ENCODE assay signal across 28 cellular contexts in genomic region chr7:143199040-143199439, GRCh38. TPM values are rescaled to one million over a fixed set of nuclear protein-coding genes. Genes with fewer than 3 reads are reported as not detected.
DNase-seq lines count a peak whose midpoint lies in the region; ATAC-seq and TF ChIP-seq lines count a peak whose summit lies in the region.
"Had no signal": no experiment of that assay in that cellular context is flagged by ENCODE, and none has a peak within 500 bp of the region (broad histone marks: within the 10 kb centered on the region; RNA-seq: fewer than 3 reads in every experiment).

No MANE protein-coding gene starts in this region.

- DNase-seq in endodermal cell: no peak
- no peak for DNase-seq in NCI-H748 treated with DMSO at 0.1 percent for 48 hours (lab: John Stamatoyannopoulos, UW)
- no peak for DNase-seq in stimulated activated CD4-positive, alpha-beta T cell treated with anti-CD3 and anti-CD28 coated beads, Interleukin-4, amount 100 ng/mL, for 1 hour
- DNase-seq in OCI-LY7 (ENCODE audit: low spot score): no peak
- DNase-seq in NCI-H187 (lab: John Stamatoyannopoulos, UW): no peak
- DNase-seq: activated CD8-positive, alpha-beta memory T cell treated with anti-CD3 and anti-CD28 coated beads for 24 hours; activated T-cell treated with anti-CD3 and anti-CD28 coated beads, Interleukin-2, amount 50 U/mL, for 48 hours; effector memory CD8-positive, alpha-beta T cell; glutamatergic neuron; midbrain; NCI-H1105 treated with DMSO at 0.1 percent for 48 hours; NCI-H774; small intestine had no signal

- H3K27me3 ChIP-seq in endodermal cell (ENCODE audit: control insufficient read depth, insufficient read depth, low read length, poor library complexity, severe bottlenecking): no peaks in the 10 kb centered on the region
- H3K27me3 ChIP-seq: neural progenitor cell, SJSA1, suprapubic skin had no signal

- H2AFZ ChIP-seq in OCI-LY7 (ENCODE audit: low read length): no peak overlapping the region
- H2AFZ ChIP-seq: neural progenitor cell had no signal

- no peak overlapping the region for H3K27ac Mint-ChIP-seq in endodermal cell
- H3K27ac Mint-ChIP-seq: activated naive CD4-positive, alpha-beta T cell treated with anti-CD3 and anti-CD28 coated beads, Interleukin-2, amount 50 U/mL, for 72 hours; effector memory CD8-positive, alpha-beta T cell; neural progenitor cell had no signal

- ATAC-seq in GM18498 (IDR thresholded peaks at IDR 0.05; ENCODE audit: unreplicated experiment) (peak; percentile 50), GM21360 (IDR thresholded peaks at IDR 0.05; ENCODE audit: unreplicated experiment) (peak; percentile 66), HG02885 (IDR thresholded peaks at IDR 0.05; ENCODE audit: poor library complexity, unreplicated experiment) (peak; percentile 56)
- ATAC-seq: activated naive CD4-positive, alpha-beta T cell treated with anti-CD3 and anti-CD28 coated beads, Interleukin-2, amount 50 U/mL, for 72 hours; effector memory CD8-positive, alpha-beta T cell; left lobe of liver; Panc1 had no signal

- H4K20me1 ChIP-seq in OCI-LY7 (ENCODE audit: insufficient read depth, low read length): no peaks in the 10 kb centered on the region

- H3K4me1 Mint-ChIP-seq in endodermal cell: peaks cover 19% of the 10 kb centered on the region

- 72 to 85% methylated on average over 4 of the region's 4 CpGs for WGBS in endodermal cell (ENCODE audit: insufficient coverage in 1 of 2, insufficient read length in 1 of 2), 2 experiments

- intact Hi-C loops in OCI-LY7 (cut with micrococcal nuclease; ENCODE audit: unreplicated experiment): no loop called here

- peaks cover 3% of the 10 kb centered on the region for H3K27me3 Mint-ChIP-seq in endodermal cell (ENCODE audit: insufficient read depth)

- peaks cover 23% of the 10 kb centered on the region for H3K9me3 Mint-ChIP-seq in endodermal cell
- H3K9me3 Mint-ChIP-seq: activated naive CD4-positive, alpha-beta T cell treated with anti-CD3 and anti-CD28 coated beads, Interleukin-2, amount 50 U/mL, for 72 hours; effector memory CD8-positive, alpha-beta T cell had no signal

- H3K4me1 ChIP-seq in endodermal cell (ENCODE audit: control insufficient read depth, insufficient read depth, low read length): peaks cover 1% of the 10 kb centered on the region
- H3K4me1 ChIP-seq in OCI-LY7 (ENCODE audit: insufficient read depth, low read length, poor library complexity, severe bottlenecking): no peaks in the 10 kb centered on the region
- H3K4me1 ChIP-seq: HAP-1, SJSA1, suprapubic skin had no signal

- no peaks in the 10 kb centered on the region for H3K9me2 ChIP-seq in OCI-LY7 (ENCODE audit: insufficient read depth, low read length)

- TF ChIP-seq CTCF in endodermal cell (conservative IDR thresholded peaks at IDR 0.05) (no peak), OCI-LY7 (conservative IDR thresholded peaks at IDR 0.05; ENCODE audit: low read length) (no peak)

- H3K9me3 ChIP-seq in endodermal cell (ENCODE audit: control insufficient read depth, low read length) (peaks cover 59% of the 10 kb centered on the region), OCI-LY7 (ENCODE audit: low read length) (no peaks in the 10 kb centered on the region)
- H3K9me3 ChIP-seq: HAP-1, SJSA1, suprapubic skin had no signal

- CTCF ChIA-PET in OCI-LY7 (lab: Charles Lee; ENCODE audit: unreplicated experiment): no interaction called here

- H3K27ac ChIP-seq in endodermal cell (ENCODE audit: low read depth, low read length): no peak overlapping the region
- H3K27ac ChIP-seq in OCI-LY7 (ENCODE audit: low read depth, low read length, poor library complexity, severe bottlenecking): no peak overlapping the region
- H3K27ac ChIP-seq: C4-2B, neural progenitor cell, SJSA1, suprapubic skin had no signal

- no TSS peak for BruUV-seq in OCI-LY7 (replicated peaks; lab: Mats Ljungman, UMichigan)

- H3K4me2 ChIP-seq in OCI-LY7 (ENCODE audit: low read length): no peak overlapping the region
- H3K4me2 ChIP-seq: neural progenitor cell had no signal

- POLR2A ChIA-PET in OCI-LY7 (lab: Charles Lee): no interaction called here

- H3K36me3 ChIP-seq in endodermal cell (ENCODE audit: control insufficient read depth, insufficient read depth, low read length) (no peaks in the 10 kb centered on the region), OCI-LY7 (ENCODE audit: insufficient read depth, low read length) (no peaks in the 10 kb centered on the region)
- H3K36me3 ChIP-seq: HAP-1, neural progenitor cell, SJSA1, suprapubic skin had no signal

- no peak overlapping the region for H3K4me3 Mint-ChIP-seq in endodermal cell
- H3K4me3 Mint-ChIP-seq: effector memory CD8-positive, alpha-beta T cell; neural progenitor cell had no signal

- H3K4me3 ChIP-seq in endodermal cell (ENCODE audit: low read length) (peak overlapping the region; percentile 37), OCI-LY7 (ENCODE audit: low read depth, low read length, poor library complexity, severe bottlenecking) (no peak overlapping the region)
- H3K4me3 ChIP-seq: HAP-1, neural progenitor cell, SJSA1, suprapubic skin had no signal

- no peaks in the 10 kb centered on the region for H3K36me3 Mint-ChIP-seq in endodermal cell (ENCODE audit: low read depth)
- H3K36me3 Mint-ChIP-seq: activated naive CD4-positive, alpha-beta T cell treated with anti-CD3 and anti-CD28 coated beads, Interleukin-2, amount 50 U/mL, for 72 hours; neural progenitor cell had no signal

- no peaks in the 10 kb centered on the region for H3K79me2 ChIP-seq in OCI-LY7 (ENCODE audit: insufficient read depth, low read depth, low read length)

- no peak overlapping the region for H3K9ac ChIP-seq in endodermal cell (ENCODE audit: extremely low read depth, low read length, poor library complexity, severe bottlenecking)
- H3K9ac ChIP-seq: neural progenitor cell had no signal

RNA-seq across cellular contexts. Expression of gene TAS2R39, which starts 15.8 kb away (rescaled TPM):
- total RNA-seq in endodermal cell (not detected), OCI-LY7 (2022) (not detected in 2 replicates)
- not detected for polyA plus RNA-seq in endodermal cell (2013, experiment 1 of 2)
- not detected for polyA plus RNA-seq in endodermal cell (2013, experiment 2 of 2)
- total RNA-seq in OCI-LY7 (2014; rRNA removed; shearing (Covaris generic)): not detected in 2 replicates
- total RNA-seq: activated naive CD4-positive, alpha-beta T cell treated with anti-CD3 and anti-CD28 coated beads, Interleukin-2, amount 50 U/mL, for 72 hours; fibroblast of lung; G401; left lobe of liver; LHCN-M2; pulmonary artery endothelial cell; SJSA1; suprapubic skin had no signal
- polyA plus RNA-seq: fibroblast of lung, small intestine had no signal

RNA-seq across cellular contexts. Expression of gene TAS2R40, which starts 22.8 kb away (rescaled TPM):
- total RNA-seq in endodermal cell (not detected), OCI-LY7 (2022) (not detected in 2 replicates)
- polyA plus RNA-seq in endodermal cell (2013, experiment 1 of 2): not detected
- polyA plus RNA-seq in endodermal cell (2013, experiment 2 of 2): not detected
- total RNA-seq in OCI-LY7 (2014; rRNA removed; shearing (Covaris generic)): not detected in 2 replicates
- total RNA-seq: activated naive CD4-positive, alpha-beta T cell treated with anti-CD3 and anti-CD28 coated beads, Interleukin-2, amount 50 U/mL, for 72 hours; fibroblast of lung; G401; left lobe of liver; LHCN-M2; pulmonary artery endothelial cell; SJSA1; suprapubic skin had no signal
- polyA plus RNA-seq: fibroblast of lung, small intestine had no signal
